12 cellular contexts compared by ENCODE assay signal in the genomic region with DNA sequence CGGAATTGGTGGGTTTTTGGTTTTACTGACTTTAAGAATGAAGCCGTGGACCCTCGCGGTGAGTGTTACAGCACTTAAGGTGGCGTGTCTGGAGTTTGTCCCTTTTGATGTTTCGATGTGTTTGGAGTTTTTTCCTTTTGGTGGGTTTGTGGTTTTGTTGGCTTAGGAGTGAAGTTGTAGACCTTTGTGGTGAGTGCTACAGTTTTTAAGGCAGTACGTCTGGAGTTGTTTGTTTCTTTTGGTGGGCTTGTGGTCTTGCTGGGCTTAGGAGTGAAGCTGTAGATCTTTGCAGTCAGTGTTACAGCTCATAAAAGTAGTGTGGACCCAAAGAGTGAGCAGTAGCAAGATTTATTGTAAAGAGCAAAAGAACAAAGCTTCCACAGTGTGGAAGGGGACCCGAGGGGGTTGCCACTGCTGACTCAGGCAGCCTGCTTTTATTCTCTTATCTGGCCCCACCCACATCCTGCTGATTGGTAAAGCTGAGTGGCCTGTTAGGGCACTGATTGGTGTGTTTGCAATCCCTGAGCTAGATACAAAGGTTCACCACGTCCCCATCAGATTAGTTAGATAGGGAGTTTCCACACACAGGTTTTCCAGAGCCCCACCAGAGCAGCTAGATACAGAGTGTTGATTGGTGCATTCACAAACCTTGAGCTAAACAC. TPM values are rescaled to one million over a fixed set of nuclear protein-coding genes. Genes with fewer than 3 reads are reported as not detected.
DNase-seq lines count a peak whose midpoint lies in the region; ATAC-seq lines count a peak whose summit lies in the region.
"Had no signal": no experiment of that assay in that cellular context is flagged by ENCODE, and none has a peak within 500 bp of the region (broad histone marks: within the 10 kb centered on the region; RNA-seq: fewer than 3 reads in every experiment).

No MANE protein-coding gene starts in this region.

- H3K4me1 Mint-ChIP-seq in activated T-cell treated with anti-CD3 and anti-CD28 coated beads, Interleukin-2, amount 50 U/mL, for 72 hours (ENCODE audit: low read depth) = peaks cover 45% of the 10 kb centered on the region
- H3K4me1 Mint-ChIP-seq in immature natural killer cell = peaks cover 44 to 47% of the 10 kb centered on the region in 2 donors
- H3K4me1 Mint-ChIP-seq in stimulated activated naive CD8-positive, alpha-beta T cell treated with anti-CD3 and anti-CD28 coated beads, Interleukin-15, Interleukin-2, amounts not matched to agents 100 ng/mL and 50 ng/mL, for 24 hours (ENCODE audit: low read depth) = peaks cover 47% of the 10 kb centered on the region

- H3K27me3 Mint-ChIP-seq in activated T-cell treated with anti-CD3 and anti-CD28 coated beads, Interleukin-2, amount 50 U/mL, for 72 hours (ENCODE audit: low read depth) = no peaks in the 10 kb centered on the region
- H3K27me3 Mint-ChIP-seq in immature natural killer cell (ENCODE audit: low read depth in 3 of 3) = peaks cover 4 to 7% (median 5%) of the 10 kb centered on the region in 3 donors
- H3K27me3 Mint-ChIP-seq in stimulated activated naive CD8-positive, alpha-beta T cell treated with anti-CD3 and anti-CD28 coated beads, Interleukin-15, Interleukin-2, amounts not matched to agents 100 ng/mL and 50 ng/mL, for 24 hours = no peaks in the 10 kb centered on the region
- H3K27me3 Mint-ChIP-seq: memory B cell had no signal

- H3K9me3 Mint-ChIP-seq in activated T-cell treated with anti-CD3 and anti-CD28 coated beads, Interleukin-2, amount 50 U/mL, for 72 hours = peaks cover 0 to 3% of the 10 kb centered on the region in 2 donors
- H3K9me3 Mint-ChIP-seq in immature natural killer cell = no peaks in the 10 kb centered on the region
- peaks cover 3% of the 10 kb centered on the region for H3K9me3 Mint-ChIP-seq in stimulated activated naive CD8-positive, alpha-beta T cell treated with anti-CD3 and anti-CD28 coated beads, Interleukin-15, Interleukin-2, amounts not matched to agents 100 ng/mL and 50 ng/mL, for 24 hours
- H3K9me3 Mint-ChIP-seq: memory B cell had no signal

- peak overlapping the region; percentile 24 for H3K27ac Mint-ChIP-seq in activated T-cell treated with anti-CD3 and anti-CD28 coated beads, Interleukin-2, amount 50 U/mL, for 72 hours
- peak overlapping the region; percentile 82 to 91 (median 90) for H3K27ac Mint-ChIP-seq in immature natural killer cell
- peak overlapping the region; percentile 98 for H3K27ac Mint-ChIP-seq in stimulated activated naive CD8-positive, alpha-beta T cell treated with anti-CD3 and anti-CD28 coated beads, Interleukin-15, Interleukin-2, amounts not matched to agents 100 ng/mL and 50 ng/mL, for 24 hours
- H3K27ac Mint-ChIP-seq: memory B cell had no signal

- H3K36me3 Mint-ChIP-seq in activated T-cell treated with anti-CD3 and anti-CD28 coated beads, Interleukin-2, amount 50 U/mL, for 72 hours (ENCODE audit: insufficient read depth in 2 of 2) = peaks cover 3 to 6% of the 10 kb centered on the region in 2 donors
- peaks cover 3 to 11% (median 10%) of the 10 kb centered on the region in 3 donors for H3K36me3 Mint-ChIP-seq in immature natural killer cell
- peaks cover 24% of the 10 kb centered on the region for H3K36me3 Mint-ChIP-seq in stimulated activated naive CD8-positive, alpha-beta T cell treated with anti-CD3 and anti-CD28 coated beads, Interleukin-15, Interleukin-2, amounts not matched to agents 100 ng/mL and 50 ng/mL, for 24 hours (ENCODE audit: low read depth)

- peak overlapping the region; percentile 14 to 33 for H3K4me3 Mint-ChIP-seq in activated T-cell treated with anti-CD3 and anti-CD28 coated beads, Interleukin-2, amount 50 U/mL, for 72 hours
- peak overlapping the region; percentile 57 to 80 (median 69) for H3K4me3 Mint-ChIP-seq in immature natural killer cell
- H3K4me3 Mint-ChIP-seq in stimulated activated naive CD8-positive, alpha-beta T cell treated with anti-CD3 and anti-CD28 coated beads, Interleukin-15, Interleukin-2, amounts not matched to agents 100 ng/mL and 50 ng/mL, for 24 hours = peak overlapping the region; percentile 76
- H3K4me3 Mint-ChIP-seq: memory B cell had no signal

- peak; percentile 44 for DNase-seq in activated gamma-delta T cell treated with Interleukin-2 at 50 U/mL for 16 hours
- no peak for DNase-seq in activated gamma-delta T cell (lab: John Stamatoyannopoulos, UW)
- DNase-seq in activated T-cell treated with anti-CD3 and anti-CD28 coated beads, Interleukin-2, amount 50 U/mL, for 72 hours = peak; percentile 55 to 56
- peak; percentile 46 to 58 (median 51) for DNase-seq in immature natural killer cell
- no peak for DNase-seq in midbrain (lab: John Stamatoyannopoulos, UW)
- no peak for DNase-seq in pons (ENCODE audit: low spot score)
- DNase-seq: DMS153, PC-9 had no signal

- peak; percentile 10 to 47 for ATAC-seq in activated T-cell treated with anti-CD3 and anti-CD28 coated beads, Interleukin-2, amount 50 U/mL, for 72 hours (replicated peaks in 1 of 2)
- no peak for ATAC-seq in HG02588 (IDR thresholded peaks at IDR 0.05; ENCODE audit: unreplicated experiment)
- ATAC-seq: A549 had no signal

RNA-seq across cellular contexts. Expression of a gene that starts 20.9 kb away (rescaled TPM):
- total RNA-seq in activated T-cell treated with anti-CD3 and anti-CD28 coated beads, Interleukin-2, amount 50 U/mL, for 72 hours = 10 to 100 TPM; 21.1 to 25.1 TPM
- 100 to 1,000 TPM in 2 of 3 donors, 10 to 100 TPM in 1; 80.4 to 142 (median 108) TPM for polyA plus RNA-seq in immature natural killer cell

RNA-seq across cellular contexts. Expression of a gene that starts 52.1 kb away (rescaled TPM):
- total RNA-seq in activated T-cell treated with anti-CD3 and anti-CD28 coated beads, Interleukin-2, amount 50 U/mL, for 72 hours = 10 to 100 TPM; 86.3 to 87.4 TPM
- polyA plus RNA-seq in immature natural killer cell = 10 to 100 TPM; 11.1 to 36.1 (median 16.5) TPM

Comparison
In these comparisons a context has a peak if more than half of its experiments do, and no peak if none do; other contexts are left out.
1. DNase-seq: peak in activated gamma-delta T cell treated with Interleukin-2 at 50 U/mL for 16 hours (single experiment), activated T-cell treated with anti-CD3 and anti-CD28 coated beads, Interleukin-2, amount 50 U/mL, for 72 hours (2 of 2) and immature natural killer cell (3 of 3); none in activated gamma-delta T cell (single experiment), midbrain (single experiment) and pons (single experiment).
2. H3K27ac Mint-ChIP-seq: peak in every context shown above with its lines; median percentile 98 in stimulated activated naive CD8-positive, alpha-beta T cell treated with anti-CD3 and anti-CD28 coated beads, Interleukin-15, Interleukin-2, amounts not matched to agents 100 ng/mL and 50 ng/mL, for 24 hours; 90 in immature natural killer cell; 24 in activated T-cell treated with anti-CD3 and anti-CD28 coated beads, Interleukin-2, amount 50 U/mL, for 72 hours.
3. H3K4me3 Mint-ChIP-seq: peak in every context shown above with its lines; median percentile 76 in stimulated activated naive CD8-positive, alpha-beta T cell treated with anti-CD3 and anti-CD28 coated beads, Interleukin-15, Interleukin-2, amounts not matched to agents 100 ng/mL and 50 ng/mL, for 24 hours; 69 in immature natural killer cell; 24 in activated T-cell treated with anti-CD3 and anti-CD28 coated beads, Interleukin-2, amount 50 U/mL, for 72 hours.